ENCODE assay signal across 1 cellular context in the genomic region with DNA sequence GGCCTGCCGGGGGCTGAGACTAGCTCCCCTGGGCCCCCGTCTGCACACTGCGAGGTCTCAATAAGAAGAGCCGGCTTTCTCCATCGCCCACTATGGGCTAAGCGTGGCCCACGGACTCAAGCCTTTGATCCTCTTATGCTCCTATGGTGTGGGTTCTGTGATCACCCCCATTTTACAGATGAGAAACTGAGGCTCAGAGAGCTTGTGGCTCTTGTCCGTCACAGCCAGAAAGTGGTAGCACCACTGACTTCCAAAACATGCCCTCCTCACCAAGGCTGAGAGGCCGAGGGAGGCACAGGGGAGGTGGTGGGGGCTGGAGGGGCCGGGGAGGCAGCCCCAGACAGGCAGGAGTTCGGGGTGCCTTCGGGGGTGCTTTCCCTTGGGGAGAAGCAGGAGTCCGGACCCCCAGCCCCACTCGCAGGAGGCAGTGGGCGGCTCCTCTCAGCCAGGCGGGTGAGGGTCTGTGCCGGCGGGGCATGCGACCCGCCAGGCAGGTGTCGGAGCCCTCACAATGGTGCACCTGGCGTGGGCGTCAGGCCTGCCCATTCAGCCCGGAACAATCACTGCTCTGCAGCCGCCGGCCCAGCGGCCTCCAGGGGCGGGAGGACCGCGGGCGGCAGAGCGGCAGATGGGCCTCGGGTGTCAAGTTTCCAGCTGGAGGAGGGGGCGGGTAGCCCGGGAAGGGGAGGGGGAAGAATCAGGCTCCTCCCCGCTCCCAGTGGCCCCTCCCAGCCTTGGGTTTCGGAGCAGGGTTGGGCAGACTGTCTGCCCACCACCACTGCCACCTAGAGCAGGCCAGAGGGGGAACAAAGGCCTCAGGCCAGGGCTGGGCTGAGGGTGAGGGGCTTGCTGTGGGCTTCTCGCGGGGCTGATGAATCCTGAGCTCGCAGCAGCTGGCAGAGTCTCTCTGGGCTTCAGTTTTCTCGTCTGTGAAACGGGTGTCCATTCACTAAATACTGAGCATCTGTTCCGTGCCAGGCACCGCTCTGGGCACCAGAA.
TF ChIP-seq lines count a peak whose summit lies in the region.

No MANE protein-coding gene starts in this region.

TF ChIP-seq in HEK293, 187 proteins besides CTCF, POLR2A, EP300 and RAD21 (continued from another document and continues in another):
- TF ChIP-seq, protein P1, sequence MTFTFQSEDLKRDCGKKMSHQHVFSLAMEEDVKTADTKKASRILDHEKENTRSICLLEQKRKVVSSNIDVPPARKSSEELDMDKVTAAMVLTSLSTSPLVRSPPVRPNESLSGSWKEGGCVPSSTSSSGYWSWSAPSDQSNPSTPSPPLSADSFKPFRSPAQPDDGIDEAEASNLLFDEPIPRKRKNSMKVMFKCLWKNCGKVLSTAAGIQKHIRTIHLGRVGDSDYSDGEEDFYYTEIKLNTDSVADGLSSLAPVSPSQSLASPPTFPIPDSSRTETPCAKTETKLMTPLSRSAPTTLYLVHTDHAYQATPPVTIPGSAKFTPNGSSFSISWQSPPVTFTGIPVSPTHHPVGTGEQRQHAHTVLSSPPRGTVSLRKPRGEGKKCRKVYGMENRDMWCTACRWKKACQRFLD (tag by site-specific recombination; IDR thresholded peaks at IDR 0.05) = no peak
- TF ChIP-seq ZNF366 (tag by site-specific recombination; conservative IDR thresholded peaks at IDR 0.05) (no peak), ZNF549 (tag by site-specific recombination; IDR thresholded peaks at IDR 0.05) (no peak), ZNF473 (tag by site-specific recombination; IDR thresholded peaks at IDR 0.05) (no peak), ZNF248 (tag by site-specific recombination; IDR thresholded peaks at IDR 0.05) (no peak), ZNF157 (tag by site-specific recombination; IDR thresholded peaks at IDR 0.05) (no peak), ZNF544 (tag by site-specific recombination; IDR thresholded peaks at IDR 0.05) (no peak), ZNF600 (tag by site-specific recombination; IDR thresholded peaks at IDR 0.05) (peak; percentile 95), ZNF560 (tag by site-specific recombination; IDR thresholded peaks at IDR 0.05; ENCODE audit: borderline replicate concordance) (no peak), ZNF776 (tag by site-specific recombination; IDR thresholded peaks at IDR 0.05; ENCODE audit: borderline replicate concordance) (no peak), ZNF433 (tag by site-specific recombination; IDR thresholded peaks at IDR 0.05; ENCODE audit: low read depth) (no peak), ZBTB20 (tag by site-specific recombination; IDR thresholded peaks at IDR 0.05) (peak; percentile 32; the same call in 1 of the 2 replicates), ZNF624 (tag by site-specific recombination; IDR thresholded peaks at IDR 0.05) (no peak), ZNF555 (tag by site-specific recombination; conservative IDR thresholded peaks at IDR 0.05) (no peak), KLF17 (tag by site-specific recombination; IDR thresholded peaks at IDR 0.05) (no peak), ZNF521 (tag by site-specific recombination; IDR thresholded peaks at IDR 0.05) (no peak), ZNF610 (tag by site-specific recombination; IDR thresholded peaks at IDR 0.05; ENCODE audit: borderline replicate concordance) (peak; percentile 92), ZNF140 (tag by site-specific recombination; IDR thresholded peaks at IDR 0.05) (no peak), SP2 (tag by site-specific recombination; IDR thresholded peaks at IDR 0.05) (peak; percentile 74), ZNF26 (tag by site-specific recombination; IDR thresholded peaks at IDR 0.05) (no peak), ZNF660 (tag by site-specific recombination; IDR thresholded peaks at IDR 0.05) (no peak), HOXC10 (CRISPR knock-in tag; IDR thresholded peaks at IDR 0.05) (no peak), ZNF23 (tag by site-specific recombination; IDR thresholded peaks at IDR 0.05; ENCODE audit: borderline replicate concordance) (no peak), ZNF426 (tag by site-specific recombination; IDR thresholded peaks at IDR 0.05) (no peak), ZNF629 (tag by site-specific recombination; IDR thresholded peaks at IDR 0.05) (no peak), ZNF510 (tag by site-specific recombination; IDR thresholded peaks at IDR 0.05; ENCODE audit: insufficient replicate concordance) (no peak), TRIM28 (IDR thresholded peaks at IDR 0.05; ENCODE audit: borderline replicate concordance, low read length) (no peak), MZF1 (tag by site-specific recombination; IDR thresholded peaks at IDR 0.05; ENCODE audit: borderline replicate concordance) (no peak), ZBTB17 (tag by site-specific recombination; IDR thresholded peaks at IDR 0.05) (peak; percentile 57), GFI1B (tag by site-specific recombination; IDR thresholded peaks at IDR 0.05) (peak; percentile 74; the same call in 1 of the 2 replicates), KLF10 (tag by site-specific recombination; IDR thresholded peaks at IDR 0.05) (no peak), SCRT2 (tag by site-specific recombination; IDR thresholded peaks at IDR 0.05) (no peak), ZNF621 (tag by site-specific recombination; IDR thresholded peaks at IDR 0.05) (no peak), WT1 (tag by site-specific recombination; IDR thresholded peaks at IDR 0.05) (no peak), ZBTB8A (tag by site-specific recombination; IDR thresholded peaks at IDR 0.05) (peak; percentile 99), ZNF169 (tag by site-specific recombination; IDR thresholded peaks at IDR 0.05) (no peak)
- TF ChIP-seq, protein P2, sequence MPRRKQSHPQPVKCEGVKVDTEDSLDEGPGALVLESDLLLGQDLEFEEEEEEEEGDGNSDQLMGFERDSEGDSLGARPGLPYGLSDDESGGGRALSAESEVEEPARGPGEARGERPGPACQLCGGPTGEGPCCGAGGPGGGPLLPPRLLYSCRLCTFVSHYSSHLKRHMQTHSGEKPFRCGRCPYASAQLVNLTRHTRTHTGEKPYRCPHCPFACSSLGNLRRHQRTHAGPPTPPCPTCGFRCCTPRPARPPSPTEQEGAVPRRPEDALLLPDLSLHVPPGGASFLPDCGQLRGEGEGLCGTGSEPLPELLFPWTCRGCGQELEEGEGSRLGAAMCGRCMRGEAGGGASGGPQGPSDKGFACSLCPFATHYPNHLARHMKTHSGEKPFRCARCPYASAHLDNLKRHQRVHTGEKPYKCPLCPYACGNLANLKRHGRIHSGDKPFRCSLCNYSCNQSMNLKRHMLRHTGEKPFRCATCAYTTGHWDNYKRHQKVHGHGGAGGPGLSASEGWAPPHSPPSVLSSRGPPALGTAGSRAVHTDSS (tag by site-specific recombination; IDR thresholded peaks at IDR 0.05) = no peak
- TF ChIP-seq, protein P3, sequence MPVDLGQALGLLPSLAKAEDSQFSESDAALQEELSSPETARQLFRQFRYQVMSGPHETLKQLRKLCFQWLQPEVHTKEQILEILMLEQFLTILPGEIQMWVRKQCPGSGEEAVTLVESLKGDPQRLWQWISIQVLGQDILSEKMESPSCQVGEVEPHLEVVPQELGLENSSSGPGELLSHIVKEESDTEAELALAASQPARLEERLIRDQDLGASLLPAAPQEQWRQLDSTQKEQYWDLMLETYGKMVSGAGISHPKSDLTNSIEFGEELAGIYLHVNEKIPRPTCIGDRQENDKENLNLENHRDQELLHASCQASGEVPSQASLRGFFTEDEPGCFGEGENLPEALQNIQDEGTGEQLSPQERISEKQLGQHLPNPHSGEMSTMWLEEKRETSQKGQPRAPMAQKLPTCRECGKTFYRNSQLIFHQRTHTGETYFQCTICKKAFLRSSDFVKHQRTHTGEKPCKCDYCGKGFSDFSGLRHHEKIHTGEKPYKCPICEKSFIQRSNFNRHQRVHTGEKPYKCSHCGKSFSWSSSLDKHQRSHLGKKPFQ (tag by site-specific recombination; IDR thresholded peaks at IDR 0.05) = no peak
- TF ChIP-seq, protein P4, sequence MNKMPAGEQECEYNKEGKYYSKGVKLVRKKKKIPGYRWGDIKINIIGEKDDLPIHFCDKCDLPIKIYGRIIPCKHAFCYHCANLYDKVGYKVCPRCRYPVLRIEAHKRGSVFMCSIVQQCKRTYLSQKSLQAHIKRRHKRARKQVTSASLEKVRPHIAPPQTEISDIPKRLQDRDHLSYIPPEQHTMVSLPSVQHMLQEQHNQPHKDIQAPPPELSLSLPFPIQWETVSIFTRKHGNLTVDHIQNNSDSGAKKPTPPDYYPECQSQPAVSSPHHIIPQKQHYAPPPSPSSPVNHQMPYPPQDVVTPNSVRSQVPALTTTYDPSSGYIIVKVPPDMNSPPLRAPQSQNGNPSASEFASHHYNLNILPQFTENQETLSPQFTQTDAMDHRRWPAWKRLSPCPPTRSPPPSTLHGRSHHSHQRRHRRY (tag by site-specific recombination; IDR thresholded peaks at IDR 0.05) = no peak
- TF ChIP-seq, protein P5, sequence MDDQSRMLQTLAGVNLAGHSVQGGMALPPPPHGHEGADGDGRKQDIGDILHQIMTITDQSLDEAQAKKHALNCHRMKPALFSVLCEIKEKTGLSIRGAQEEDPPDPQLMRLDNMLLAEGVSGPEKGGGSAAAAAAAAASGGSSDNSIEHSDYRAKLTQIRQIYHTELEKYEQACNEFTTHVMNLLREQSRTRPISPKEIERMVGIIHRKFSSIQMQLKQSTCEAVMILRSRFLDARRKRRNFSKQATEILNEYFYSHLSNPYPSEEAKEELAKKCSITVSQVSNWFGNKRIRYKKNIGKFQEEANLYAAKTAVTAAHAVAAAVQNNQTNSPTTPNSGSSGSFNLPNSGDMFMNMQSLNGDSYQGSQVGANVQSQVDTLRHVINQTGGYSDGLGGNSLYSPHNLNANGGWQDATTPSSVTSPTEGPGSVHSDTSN (CRISPR knock-in tag; IDR thresholded peaks at IDR 0.05) = no peak
- TF ChIP-seq, protein P6, sequence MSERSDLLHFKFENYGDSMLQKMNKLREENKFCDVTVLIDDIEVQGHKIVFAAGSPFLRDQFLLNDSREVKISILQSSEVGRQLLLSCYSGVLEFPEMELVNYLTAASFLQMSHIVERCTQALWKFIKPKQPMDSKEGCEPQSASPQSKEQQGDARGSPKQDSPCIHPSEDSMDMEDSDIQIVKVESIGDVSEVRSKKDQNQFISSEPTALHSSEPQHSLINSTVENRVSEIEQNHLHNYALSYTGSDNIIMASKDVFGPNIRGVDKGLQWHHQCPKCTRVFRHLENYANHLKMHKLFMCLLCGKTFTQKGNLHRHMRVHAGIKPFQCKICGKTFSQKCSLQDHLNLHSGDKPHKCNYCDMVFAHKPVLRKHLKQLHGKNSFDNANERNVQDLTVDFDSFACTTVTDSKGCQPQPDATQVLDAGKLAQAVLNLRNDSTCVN (tag by site-specific recombination; optimal IDR thresholded peaks at IDR 0.05) = no peak
- TF ChIP-seq, protein P7, sequence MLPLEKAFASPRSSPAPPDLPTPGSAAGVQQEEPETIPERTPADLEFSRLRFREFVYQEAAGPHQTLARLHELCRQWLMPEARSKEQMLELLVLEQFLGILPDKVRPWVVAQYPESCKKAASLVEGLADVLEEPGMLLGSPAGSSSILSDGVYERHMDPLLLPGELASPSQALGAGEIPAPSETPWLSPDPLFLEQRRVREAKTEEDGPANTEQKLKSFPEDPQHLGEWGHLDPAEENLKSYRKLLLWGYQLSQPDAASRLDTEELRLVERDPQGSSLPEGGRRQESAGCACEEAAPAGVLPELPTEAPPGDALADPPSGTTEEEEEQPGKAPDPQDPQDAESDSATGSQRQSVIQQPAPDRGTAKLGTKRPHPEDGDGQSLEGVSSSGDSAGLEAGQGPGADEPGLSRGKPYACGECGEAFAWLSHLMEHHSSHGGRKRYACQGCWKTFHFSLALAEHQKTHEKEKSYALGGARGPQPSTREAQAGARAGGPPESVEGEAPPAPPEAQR (tag by site-specific recombination; IDR thresholded peaks at IDR 0.05) = no peak
